1 cellular context compared by ENCODE assay signal in genomic region chr1:26922201-26922729, GRCh38.
A peak's percentile ranks its signal among the peaks of the same experiment; 100 is the strongest.
TF ChIP-seq lines count a peak whose summit lies in the region.

No MANE protein-coding gene starts in this region.

TF ChIP-seq in K562, 482 proteins besides CTCF, POLR2A, EP300 and RAD21 (continued from another document):
- TF ChIP-seq, protein P1, sequence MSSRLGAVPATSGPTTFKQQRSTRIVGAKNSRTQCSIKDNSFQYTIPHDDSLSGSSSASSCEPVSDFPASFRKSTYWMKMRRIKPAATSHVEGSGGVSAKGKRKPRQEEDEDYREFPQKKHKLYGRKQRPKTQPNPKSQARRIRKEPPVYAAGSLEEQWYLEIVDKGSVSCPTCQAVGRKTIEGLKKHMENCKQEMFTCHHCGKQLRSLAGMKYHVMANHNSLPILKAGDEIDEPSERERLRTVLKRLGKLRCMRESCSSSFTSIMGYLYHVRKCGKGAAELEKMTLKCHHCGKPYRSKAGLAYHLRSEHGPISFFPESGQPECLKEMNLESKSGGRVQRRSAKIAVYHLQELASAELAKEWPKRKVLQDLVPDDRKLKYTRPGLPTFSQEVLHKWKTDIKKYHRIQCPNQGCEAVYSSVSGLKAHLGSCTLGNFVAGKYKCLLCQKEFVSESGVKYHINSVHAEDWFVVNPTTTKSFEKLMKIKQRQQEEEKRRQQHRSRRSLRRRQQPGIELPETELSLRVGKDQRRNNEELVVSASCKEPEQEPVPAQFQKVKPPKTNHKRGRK (tag; IDR thresholded peaks at IDR 0.05): no peak
- TF ChIP-seq ZNF695 (CRISPR knock-in tag; IDR thresholded peaks at IDR 0.05) (no peak), SMARCA4 (IDR thresholded peaks at IDR 0.05) (peak; percentile 12; the same call in 1 of the 2 replicates), MTA1 (IDR thresholded peaks at IDR 0.05; ENCODE audit: borderline replicate concordance) (no peak), ZNF431 (CRISPR knock-in tag; IDR thresholded peaks at IDR 0.05) (no peak; the same call in 1 of the 2 replicates), ZNF830 (CRISPR knock-in tag; IDR thresholded peaks at IDR 0.05) (no peak), POLR2G (IDR thresholded peaks at IDR 0.05; ENCODE audit: low read depth, low read length) (no peak), RERE (CRISPR knock-in tag; IDR thresholded peaks at IDR 0.05; ENCODE audit: borderline replicate concordance) (no peak), NR2C2 (CRISPR knock-in tag; IDR thresholded peaks at IDR 0.05) (no peak), NR2C2 (tag; IDR thresholded peaks at IDR 0.05) (0 out of 2 replicates have a peak, but pooled peaks have one; percentile 4), GATAD2A (IDR thresholded peaks at IDR 0.05) (no peak)
- TF ChIP-seq, protein P2, sequence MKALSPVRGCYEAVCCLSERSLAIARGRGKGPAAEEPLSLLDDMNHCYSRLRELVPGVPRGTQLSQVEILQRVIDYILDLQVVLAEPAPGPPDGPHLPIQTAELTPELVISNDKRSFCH (CRISPR knock-in tag; IDR thresholded peaks at IDR 0.05): no peak
- TF ChIP-seq, protein P2 (tag; IDR thresholded peaks at IDR 0.05): peak; percentile 49; the same call in 1 of the 2 replicates
- TF ChIP-seq, protein P3, sequence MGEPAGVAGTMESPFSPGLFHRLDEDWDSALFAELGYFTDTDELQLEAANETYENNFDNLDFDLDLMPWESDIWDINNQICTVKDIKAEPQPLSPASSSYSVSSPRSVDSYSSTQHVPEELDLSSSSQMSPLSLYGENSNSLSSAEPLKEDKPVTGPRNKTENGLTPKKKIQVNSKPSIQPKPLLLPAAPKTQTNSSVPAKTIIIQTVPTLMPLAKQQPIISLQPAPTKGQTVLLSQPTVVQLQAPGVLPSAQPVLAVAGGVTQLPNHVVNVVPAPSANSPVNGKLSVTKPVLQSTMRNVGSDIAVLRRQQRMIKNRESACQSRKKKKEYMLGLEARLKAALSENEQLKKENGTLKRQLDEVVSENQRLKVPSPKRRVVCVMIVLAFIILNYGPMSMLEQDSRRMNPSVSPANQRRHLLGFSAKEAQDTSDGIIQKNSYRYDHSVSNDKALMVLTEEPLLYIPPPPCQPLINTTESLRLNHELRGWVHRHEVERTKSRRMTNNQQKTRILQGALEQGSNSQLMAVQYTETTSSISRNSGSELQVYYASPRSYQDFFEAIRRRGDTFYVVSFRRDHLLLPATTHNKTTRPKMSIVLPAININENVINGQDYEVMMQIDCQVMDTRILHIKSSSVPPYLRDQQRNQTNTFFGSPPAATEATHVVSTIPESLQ (CRISPR knock-in tag; IDR thresholded peaks at IDR 0.05): no peak
- TF ChIP-seq, protein P4, sequence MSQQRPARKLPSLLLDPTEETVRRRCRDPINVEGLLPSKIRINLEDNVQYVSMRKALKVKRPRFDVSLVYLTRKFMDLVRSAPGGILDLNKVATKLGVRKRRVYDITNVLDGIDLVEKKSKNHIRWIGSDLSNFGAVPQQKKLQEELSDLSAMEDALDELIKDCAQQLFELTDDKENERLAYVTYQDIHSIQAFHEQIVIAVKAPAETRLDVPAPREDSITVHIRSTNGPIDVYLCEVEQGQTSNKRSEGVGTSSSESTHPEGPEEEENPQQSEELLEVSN (IDR thresholded peaks at IDR 0.05; ENCODE audit: borderline replicate concordance in 1 of 2, extremely low read depth in 1 of 2, insufficient read depth in 1 of 2, insufficient read length in 1 of 2, low read depth in 1 of 2, low read length in 1 of 2, poor library complexity in 1 of 2, severe bottlenecking in 1 of 2): peak; percentile 78 to 90
- TF ChIP-seq, protein P5, sequence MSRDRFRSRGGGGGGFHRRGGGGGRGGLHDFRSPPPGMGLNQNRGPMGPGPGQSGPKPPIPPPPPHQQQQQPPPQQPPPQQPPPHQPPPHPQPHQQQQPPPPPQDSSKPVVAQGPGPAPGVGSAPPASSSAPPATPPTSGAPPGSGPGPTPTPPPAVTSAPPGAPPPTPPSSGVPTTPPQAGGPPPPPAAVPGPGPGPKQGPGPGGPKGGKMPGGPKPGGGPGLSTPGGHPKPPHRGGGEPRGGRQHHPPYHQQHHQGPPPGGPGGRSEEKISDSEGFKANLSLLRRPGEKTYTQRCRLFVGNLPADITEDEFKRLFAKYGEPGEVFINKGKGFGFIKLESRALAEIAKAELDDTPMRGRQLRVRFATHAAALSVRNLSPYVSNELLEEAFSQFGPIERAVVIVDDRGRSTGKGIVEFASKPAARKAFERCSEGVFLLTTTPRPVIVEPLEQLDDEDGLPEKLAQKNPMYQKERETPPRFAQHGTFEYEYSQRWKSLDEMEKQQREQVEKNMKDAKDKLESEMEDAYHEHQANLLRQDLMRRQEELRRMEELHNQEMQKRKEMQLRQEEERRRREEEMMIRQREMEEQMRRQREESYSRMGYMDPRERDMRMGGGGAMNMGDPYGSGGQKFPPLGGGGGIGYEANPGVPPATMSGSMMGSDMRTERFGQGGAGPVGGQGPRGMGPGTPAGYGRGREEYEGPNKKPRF (IDR thresholded peaks at IDR 0.05; ENCODE audit: low read depth, low read length): no peak
- TF ChIP-seq, protein P6, sequence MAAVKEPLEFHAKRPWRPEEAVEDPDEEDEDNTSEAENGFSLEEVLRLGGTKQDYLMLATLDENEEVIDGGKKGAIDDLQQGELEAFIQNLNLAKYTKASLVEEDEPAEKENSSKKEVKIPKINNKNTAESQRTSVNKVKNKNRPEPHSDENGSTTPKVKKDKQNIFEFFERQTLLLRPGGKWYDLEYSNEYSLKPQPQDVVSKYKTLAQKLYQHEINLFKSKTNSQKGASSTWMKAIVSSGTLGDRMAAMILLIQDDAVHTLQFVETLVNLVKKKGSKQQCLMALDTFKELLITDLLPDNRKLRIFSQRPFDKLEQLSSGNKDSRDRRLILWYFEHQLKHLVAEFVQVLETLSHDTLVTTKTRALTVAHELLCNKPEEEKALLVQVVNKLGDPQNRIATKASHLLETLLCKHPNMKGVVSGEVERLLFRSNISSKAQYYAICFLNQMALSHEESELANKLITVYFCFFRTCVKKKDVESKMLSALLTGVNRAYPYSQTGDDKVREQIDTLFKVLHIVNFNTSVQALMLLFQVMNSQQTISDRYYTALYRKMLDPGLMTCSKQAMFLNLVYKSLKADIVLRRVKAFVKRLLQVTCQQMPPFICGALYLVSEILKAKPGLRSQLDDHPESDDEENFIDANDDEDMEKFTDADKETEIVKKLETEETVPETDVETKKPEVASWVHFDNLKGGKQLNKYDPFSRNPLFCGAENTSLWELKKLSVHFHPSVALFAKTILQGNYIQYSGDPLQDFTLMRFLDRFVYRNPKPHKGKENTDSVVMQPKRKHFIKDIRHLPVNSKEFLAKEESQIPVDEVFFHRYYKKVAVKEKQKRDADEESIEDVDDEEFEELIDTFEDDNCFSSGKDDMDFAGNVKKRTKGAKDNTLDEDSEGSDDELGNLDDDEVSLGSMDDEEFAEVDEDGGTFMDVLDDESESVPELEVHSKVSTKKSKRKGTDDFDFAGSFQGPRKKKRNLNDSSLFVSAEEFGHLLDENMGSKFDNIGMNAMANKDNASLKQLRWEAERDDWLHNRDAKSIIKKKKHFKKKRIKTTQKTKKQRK (IDR thresholded peaks at IDR 0.05; ENCODE audit: borderline replicate concordance, low read depth, low read length): no peak
